9 cellular contexts compared by ENCODE assay signal in the genomic region with DNA sequence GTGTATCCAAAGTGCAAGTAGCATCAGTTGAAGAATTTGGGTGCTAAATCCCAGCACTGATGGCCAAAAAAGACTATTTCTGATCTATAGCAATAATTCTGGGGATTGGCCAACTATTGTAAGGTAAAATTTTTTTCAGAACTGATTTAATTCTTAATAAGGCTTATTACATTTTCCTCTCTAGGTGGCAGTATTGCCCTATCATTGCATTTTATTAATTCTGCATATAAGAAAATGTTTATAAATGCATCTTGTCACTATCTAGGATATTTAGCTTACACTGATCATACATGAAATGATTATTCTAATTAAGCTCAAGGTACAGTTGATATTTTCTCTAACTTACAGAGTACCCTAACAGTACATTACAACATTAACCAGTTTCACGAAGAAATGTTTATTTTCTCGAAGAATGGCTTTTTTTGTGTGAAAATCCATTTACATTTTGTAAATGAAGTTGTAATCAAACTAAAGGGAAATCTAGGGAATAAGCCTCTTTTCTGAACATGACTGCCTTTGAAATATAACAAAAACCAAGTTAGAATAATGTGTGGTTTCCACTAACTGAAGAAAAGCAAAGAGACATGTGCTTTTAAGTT. TPM values are rescaled to one million over a fixed set of nuclear protein-coding genes. Genes with fewer than 3 reads are reported as not detected.
A peak's percentile ranks its signal among the peaks of the same experiment; 100 is the strongest.
DNase-seq lines count a peak whose midpoint lies in the region; ATAC-seq and TF ChIP-seq lines count a peak whose summit lies in the region.
"Had no signal": no experiment of that assay in that cellular context is flagged by ENCODE, and none has a peak within 500 bp of the region (broad histone marks: within the 10 kb centered on the region; RNA-seq: fewer than 3 reads in every experiment).

No MANE protein-coding gene starts in this region.

- H3K4me3 Mint-ChIP-seq in chondrocyte (ENCODE audit: unreplicated experiment), result no peak overlapping the region
- H3K4me3 Mint-ChIP-seq in activated naive CD4-positive, alpha-beta T cell treated with anti-CD3 and anti-CD28 coated beads, Interleukin-2, amount 10 ng/mL, durations not matched to agents 7 days and 5 days, result no peak overlapping the region
- H3K4me3 Mint-ChIP-seq: activated naive CD4-positive, alpha-beta T cell treated with anti-CD3 and anti-CD28 coated beads, Interleukin-2, amount 50 U/mL, for 24 hours had no signal

- TF ChIP-seq EP300 in neural cell (conservative IDR thresholded peaks at IDR 0.05; ENCODE audit: poor library complexity, severe bottlenecking), result no peak

- TF ChIP-seq CTCF in chondrocyte (IDR thresholded peaks at IDR 0.05) (peak; percentile 88), neural cell (IDR thresholded peaks at IDR 0.05; ENCODE audit: poor library complexity, severe bottlenecking) (peak; percentile 87)

- H3K4me1 Mint-ChIP-seq in chondrocyte (ENCODE audit: low read depth), result no peaks in the 10 kb centered on the region
- H3K4me1 Mint-ChIP-seq in activated naive CD4-positive, alpha-beta T cell treated with anti-CD3 and anti-CD28 coated beads, Interleukin-2, amount 10 ng/mL, durations not matched to agents 7 days and 5 days, result peaks cover 3% of the 10 kb centered on the region
- H3K4me1 Mint-ChIP-seq: activated naive CD4-positive, alpha-beta T cell treated with anti-CD3 and anti-CD28 coated beads, Interleukin-2, amount 50 U/mL, for 24 hours had no signal

- H3F3A ChIP-seq in neural cell (ENCODE audit: insufficient read depth, low read length, poor library complexity, severe bottlenecking), result no peaks in the 10 kb centered on the region

- no peaks in the 10 kb centered on the region for H3K36me3 ChIP-seq in neural cell (ENCODE audit: insufficient read depth, low read length)

- intact Hi-C loops in head of caudate nucleus (cut with DNase I), result loop anchor here (10.0 kb wide), 1 partner anchor 119 kb away; no protein-coding TSS in a partner anchor

- CTCF ChIA-PET in activated naive CD4-positive, alpha-beta T cell treated with anti-CD3 and anti-CD28 coated beads, Interleukin-2, amount 10 ng/mL, durations not matched to agents 7 days and 5 days (lab: Charles Lee), result interaction anchor here (0.8 to 3.4 kb wide), 9 partner anchors 23 to 615 kb away, joined by 3 to 17 read pairs (median 10); no protein-coding TSS in a partner anchor

- H3K27me3 Mint-ChIP-seq in chondrocyte (ENCODE audit: low read depth), result peaks cover 46% of the 10 kb centered on the region
- no peaks in the 10 kb centered on the region for H3K27me3 Mint-ChIP-seq in activated naive CD4-positive, alpha-beta T cell treated with anti-CD3 and anti-CD28 coated beads, Interleukin-2, amount 10 ng/mL, durations not matched to agents 7 days and 5 days
- H3K27me3 Mint-ChIP-seq: activated naive CD4-positive, alpha-beta T cell treated with anti-CD3 and anti-CD28 coated beads, Interleukin-2, amount 50 U/mL, for 24 hours had no signal

- no peak overlapping the region for H2AFZ ChIP-seq in neural cell (ENCODE audit: low read depth, low read length)

- peaks cover 7% of the 10 kb centered on the region for H3K9me3 Mint-ChIP-seq in chondrocyte (ENCODE audit: low read depth)
- no peaks in the 10 kb centered on the region for H3K9me3 Mint-ChIP-seq in activated naive CD4-positive, alpha-beta T cell treated with anti-CD3 and anti-CD28 coated beads, Interleukin-2, amount 10 ng/mL, durations not matched to agents 7 days and 5 days
- H3K9me3 Mint-ChIP-seq: activated naive CD4-positive, alpha-beta T cell treated with anti-CD3 and anti-CD28 coated beads, Interleukin-2, amount 50 U/mL, for 24 hours had no signal

- no peaks in the 10 kb centered on the region for H3K27me3 ChIP-seq in neural cell (ENCODE audit: insufficient read depth, low read depth, low read length)

- no peaks in the 10 kb centered on the region for H3K79me2 ChIP-seq in neural cell (replicated peaks; ENCODE audit: insufficient read depth, low read length)

- H4K20me1 ChIP-seq in neural cell (ENCODE audit: insufficient read depth), result no peaks in the 10 kb centered on the region

- H3K27ac Mint-ChIP-seq in chondrocyte (ENCODE audit: unreplicated experiment), result no peak overlapping the region
- H3K27ac Mint-ChIP-seq in activated naive CD4-positive, alpha-beta T cell treated with anti-CD3 and anti-CD28 coated beads, Interleukin-2, amount 10 ng/mL, durations not matched to agents 7 days and 5 days, result no peak overlapping the region
- H3K27ac Mint-ChIP-seq: activated naive CD4-positive, alpha-beta T cell treated with anti-CD3 and anti-CD28 coated beads, Interleukin-2, amount 50 U/mL, for 24 hours had no signal

- no peak overlapping the region for H3K4me3 ChIP-seq in neural cell (ENCODE audit: low read length)

- H3K4me2 ChIP-seq in neural cell (ENCODE audit: low read length), result no peak overlapping the region

- no peak overlapping the region for H3K27ac ChIP-seq in neural cell (ENCODE audit: low read length)

- no peak overlapping the region for H3K9ac ChIP-seq in neural cell (ENCODE audit: low read length)

- no peaks in the 10 kb centered on the region for H3K9me2 ChIP-seq in neural cell (ENCODE audit: insufficient read depth, low read length)

- no peak for ATAC-seq in HG03196 (IDR thresholded peaks at IDR 0.05; ENCODE audit: unreplicated experiment)

- DNase-seq in SIG-M5 treated with dmso at 0.1 percent for 504 hours (lab: John Stamatoyannopoulos, UW; ENCODE audit: unreplicated experiment), result peak; percentile 32
- no peak for DNase-seq in SIG-M5 (lab: John Stamatoyannopoulos, UW)
- peak; percentile 71 for DNase-seq in NCI-H2227 (lab: John Stamatoyannopoulos, UW; ENCODE audit: unreplicated experiment)
- DNase-seq in chondrocyte (ENCODE audit: low spot score), result no peak
- DNase-seq in head of caudate nucleus, result no peak
- no peak for DNase-seq in activated naive CD4-positive, alpha-beta T cell treated with anti-CD3 and anti-CD28 coated beads, Interleukin-2, amount 10 ng/mL, durations not matched to agents 7 days and 5 days

- H3K9me3 ChIP-seq in neural cell (ENCODE audit: low read length), result no peaks in the 10 kb centered on the region

- no peaks in the 10 kb centered on the region for H3K36me3 Mint-ChIP-seq in chondrocyte (ENCODE audit: low read depth)
- no peaks in the 10 kb centered on the region for H3K36me3 Mint-ChIP-seq in activated naive CD4-positive, alpha-beta T cell treated with anti-CD3 and anti-CD28 coated beads, Interleukin-2, amount 10 ng/mL, durations not matched to agents 7 days and 5 days

- peak; percentile 91 for TF ChIP-seq RAD21 in neural cell (conservative IDR thresholded peaks at IDR 0.05)

TF ChIP-seq in neural cell, 6 proteins besides CTCF, POLR2A, EP300 and RAD21:
- peak; percentile 88 for TF ChIP-seq SMC3 (conservative IDR thresholded peaks at IDR 0.05; ENCODE audit: poor library complexity)
- TF ChIP-seq POLR2AphosphoS5 (IDR thresholded peaks at IDR 0.05), result no peak
- TF ChIP-seq, protein P1, sequence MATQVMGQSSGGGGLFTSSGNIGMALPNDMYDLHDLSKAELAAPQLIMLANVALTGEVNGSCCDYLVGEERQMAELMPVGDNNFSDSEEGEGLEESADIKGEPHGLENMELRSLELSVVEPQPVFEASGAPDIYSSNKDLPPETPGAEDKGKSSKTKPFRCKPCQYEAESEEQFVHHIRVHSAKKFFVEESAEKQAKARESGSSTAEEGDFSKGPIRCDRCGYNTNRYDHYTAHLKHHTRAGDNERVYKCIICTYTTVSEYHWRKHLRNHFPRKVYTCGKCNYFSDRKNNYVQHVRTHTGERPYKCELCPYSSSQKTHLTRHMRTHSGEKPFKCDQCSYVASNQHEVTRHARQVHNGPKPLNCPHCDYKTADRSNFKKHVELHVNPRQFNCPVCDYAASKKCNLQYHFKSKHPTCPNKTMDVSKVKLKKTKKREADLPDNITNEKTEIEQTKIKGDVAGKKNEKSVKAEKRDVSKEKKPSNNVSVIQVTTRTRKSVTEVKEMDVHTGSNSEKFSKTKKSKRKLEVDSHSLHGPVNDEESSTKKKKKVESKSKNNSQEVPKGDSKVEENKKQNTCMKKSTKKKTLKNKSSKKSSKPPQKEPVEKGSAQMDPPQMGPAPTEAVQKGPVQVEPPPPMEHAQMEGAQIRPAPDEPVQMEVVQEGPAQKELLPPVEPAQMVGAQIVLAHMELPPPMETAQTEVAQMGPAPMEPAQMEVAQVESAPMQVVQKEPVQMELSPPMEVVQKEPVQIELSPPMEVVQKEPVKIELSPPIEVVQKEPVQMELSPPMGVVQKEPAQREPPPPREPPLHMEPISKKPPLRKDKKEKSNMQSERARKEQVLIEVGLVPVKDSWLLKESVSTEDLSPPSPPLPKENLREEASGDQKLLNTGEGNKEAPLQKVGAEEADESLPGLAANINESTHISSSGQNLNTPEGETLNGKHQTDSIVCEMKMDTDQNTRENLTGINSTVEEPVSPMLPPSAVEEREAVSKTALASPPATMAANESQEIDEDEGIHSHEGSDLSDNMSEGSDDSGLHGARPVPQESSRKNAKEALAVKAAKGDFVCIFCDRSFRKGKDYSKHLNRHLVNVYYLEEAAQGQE (IDR thresholded peaks at IDR 0.05; ENCODE audit: borderline replicate concordance), result no peak
- TF ChIP-seq TAF1 (IDR thresholded peaks at IDR 0.05; ENCODE audit: low read depth), result no peak
- TF ChIP-seq MXI1 (conservative IDR thresholded peaks at IDR 0.05; ENCODE audit: poor library complexity, severe bottlenecking), result no peak
- no peak for TF ChIP-seq EZH2 (IDR thresholded peaks at IDR 0.05; ENCODE audit: borderline replicate concordance, insufficient read depth, low read length, poor library complexity, severe bottlenecking)

RNA-seq across cellular contexts. Expression of gene TTN, which starts 11.0 kb away (rescaled TPM):
- total RNA-seq in chondrocyte, result not detected in 3 replicates
- 0.10 and 0.16 TPM in 2 replicates for polyA plus RNA-seq in neural cell
- polyA minus RNA-seq in neural cell, result 1.7 and 2.3 TPM in 2 replicates

Comparison
In these comparisons a context has a peak if more than half of its experiments do, and no peak if none do; other contexts are left out.
1. DNase-seq: peak in SIG-M5 treated with dmso at 0.1 percent for 504 hours (single experiment) and NCI-H2227 (single experiment); none in SIG-M5 (single experiment), chondrocyte (single experiment), head of caudate nucleus (0 of 42) and activated naive CD4-positive, alpha-beta T cell treated with anti-CD3 and anti-CD28 coated beads, Interleukin-2, amount 10 ng/mL, durations not matched to agents 7 days and 5 days (single experiment).